ENCODE assay signal across 8 cellular contexts in the genomic region with DNA sequence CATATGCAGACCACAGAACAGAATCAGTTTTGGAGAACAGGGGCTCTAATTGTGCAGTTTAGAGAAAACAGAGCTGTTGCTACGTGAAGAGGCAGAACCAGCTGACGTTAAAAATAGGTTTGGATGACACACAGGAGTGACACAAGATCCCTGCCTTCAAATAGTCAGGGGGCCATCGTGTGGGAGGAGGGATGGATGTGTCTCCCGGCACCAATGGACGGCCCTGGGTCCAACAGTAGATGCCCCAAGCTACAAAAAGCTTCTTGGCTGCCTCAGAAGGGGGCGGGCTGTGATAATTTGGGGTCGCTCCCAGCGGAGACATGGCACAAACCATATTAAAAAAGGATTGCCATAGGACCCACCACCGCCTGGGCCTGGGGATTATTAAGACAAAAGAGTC.
DNase-seq lines count a peak whose midpoint lies in the region.

No MANE protein-coding gene starts in this region.

- H3K4me3 Mint-ChIP-seq in activated naive CD8-positive, alpha-beta T cell treated with anti-CD3 and anti-CD28 coated beads for 36 hours = peak overlapping the region; percentile 83
- H3K4me3 Mint-ChIP-seq in immature natural killer cell = peak overlapping the region in 4 of 5 donors; percentile 53 to 77 (median 62)

- DNase-seq in DMS 273 (lab: John Stamatoyannopoulos, UW; ENCODE audit: unreplicated experiment) (peak; percentile 35), DMS 273 treated with DMSO at 0.1 percent for 48 hours (lab: John Stamatoyannopoulos, UW) (no peak), immature natural killer cell (no peak), stromal cell of bone marrow (ENCODE audit: low read depth) (peak; percentile 46), glomerular visceral epithelial cell (ENCODE audit: extremely low spot score) (no peak), H7 (no peak), NCI-H2029 treated with DMSO at 0.1 percent for 48 hours (lab: John Stamatoyannopoulos, UW) (no peak)
- no peak for DNase-seq in activated naive CD8-positive, alpha-beta T cell treated with anti-CD3 and anti-CD28 coated beads for 36 hours

- H3K4me3 ChIP-seq in H7 (ENCODE audit: insufficient read depth, low read depth, low read length) = no peak overlapping the region

- peaks cover 15% of the 10 kb centered on the region for H3K36me3 Mint-ChIP-seq in activated naive CD8-positive, alpha-beta T cell treated with anti-CD3 and anti-CD28 coated beads for 36 hours
- H3K36me3 Mint-ChIP-seq in immature natural killer cell = no peaks in the 10 kb centered on the region

- H3K36me3 ChIP-seq in H7 (replicated peaks; ENCODE audit: control insufficient read depth, insufficient read depth, low read length) = no peaks in the 10 kb centered on the region

- H3K27me3 Mint-ChIP-seq in activated naive CD8-positive, alpha-beta T cell treated with anti-CD3 and anti-CD28 coated beads for 36 hours = no peaks in the 10 kb centered on the region
- peaks cover 0 to 8% (median 2%) of the 10 kb centered on the region in 3 donors for H3K27me3 Mint-ChIP-seq in immature natural killer cell (ENCODE audit: low read depth in 3 of 3)

- H3K27ac Mint-ChIP-seq in activated naive CD8-positive, alpha-beta T cell treated with anti-CD3 and anti-CD28 coated beads for 36 hours = peak overlapping the region; percentile 97
- H3K27ac Mint-ChIP-seq in immature natural killer cell = peak overlapping the region; percentile 79 to 96 (median 93)

- H3K27me3 ChIP-seq in H7 (ENCODE audit: control insufficient read depth, insufficient read depth, low read length) = no peaks in the 10 kb centered on the region

- H3K9me3 Mint-ChIP-seq in activated naive CD8-positive, alpha-beta T cell treated with anti-CD3 and anti-CD28 coated beads for 36 hours = no peaks in the 10 kb centered on the region
- no peaks in the 10 kb centered on the region for H3K9me3 Mint-ChIP-seq in immature natural killer cell

- H3K4me1 Mint-ChIP-seq in activated naive CD8-positive, alpha-beta T cell treated with anti-CD3 and anti-CD28 coated beads for 36 hours = peaks cover 85% of the 10 kb centered on the region
- peaks cover 93 to 100% of the 10 kb centered on the region in 2 donors for H3K4me1 Mint-ChIP-seq in immature natural killer cell

Comparison
In these comparisons a context has a peak if more than half of its experiments do, and no peak if none do; other contexts are left out.
1. DNase-seq: peak in DMS 273 (single experiment) and stromal cell of bone marrow (single experiment); none in DMS 273 treated with DMSO at 0.1 percent for 48 hours (single experiment), activated naive CD8-positive, alpha-beta T cell treated with anti-CD3 and anti-CD28 coated beads for 36 hours (single experiment), immature natural killer cell (0 of 3), glomerular visceral epithelial cell (single experiment), H7 (single experiment) and NCI-H2029 treated with DMSO at 0.1 percent for 48 hours (single experiment).